ENCODE assay signal across 8 cellular contexts in genomic region chr17:81665205-81666091, GRCh38. TPM values are rescaled to one million over a fixed set of nuclear protein-coding genes. Genes with fewer than 3 reads are reported as not detected.
DNase-seq lines count a peak whose midpoint lies in the region; ATAC-seq and TF ChIP-seq lines count a peak whose summit lies in the region.

No MANE protein-coding gene starts in this region.

- TF ChIP-seq CTCF in esophagus muscularis mucosa (IDR thresholded peaks at IDR 0.05) (no peak), vagina (IDR thresholded peaks at IDR 0.05) (no peak)

- H3K14ac ChIP-seq in neuronal stem cell (ENCODE audit: low read length): peak overlapping the region; percentile 25

- TF ChIP-seq POLR2A in esophagus muscularis mucosa (IDR thresholded peaks at IDR 0.05; ENCODE audit: low read depth): no peak
- no peak for TF ChIP-seq POLR2A in vagina (IDR thresholded peaks at IDR 0.05)

- H3K36me3 ChIP-seq in esophagus muscularis mucosa (peaks cover 0 to 42% (median 27%) of the 10 kb centered on the region in 4 donors), neuronal stem cell (replicated peaks in 1 of 2; ENCODE audit: control insufficient read depth in 2 of 2, insufficient read depth in 2 of 2, low read length in 2 of 2) (peaks cover 28 to 40% of the 10 kb centered on the region in 2 donors), vagina (peaks cover 0 to 16% of the 10 kb centered on the region in 2 donors)

- intact Hi-C loops in esophagus muscularis mucosa (cut with DNase I) (loop anchor here (2.0 kb wide), 1 partner anchor 29 kb away; the partner anchor contains the start of genes NPLOC4 and TSPAN10), vagina (cut with DNase I) (no loop called here)

- H3K4me3 Mint-ChIP-seq in activated CD8-positive, alpha-beta T cell treated with anti-CD3 and anti-CD28 coated beads, Interleukin-2, amount 10 ng/mL, durations not matched to agents 7 days and 5 days: peak overlapping the region; percentile 97

- H3K27me3 Mint-ChIP-seq in activated CD8-positive, alpha-beta T cell treated with anti-CD3 and anti-CD28 coated beads, Interleukin-2, amount 10 ng/mL, durations not matched to agents 7 days and 5 days (ENCODE audit: low read depth): no peaks in the 10 kb centered on the region

- peak overlapping the region; percentile 93 for H2AFZ ChIP-seq in neuronal stem cell (ENCODE audit: low read length)

- H3K4me3 ChIP-seq in esophagus muscularis mucosa (peak overlapping the region; percentile 90 to 100 (median 96)), neuronal stem cell (ENCODE audit: low read length in 2 of 2) (peak overlapping the region; percentile 85 to 99), vagina (peak overlapping the region; percentile 99)

- H3K27me3 ChIP-seq in esophagus muscularis mucosa (no peaks in the 10 kb centered on the region), neuronal stem cell (ENCODE audit: control insufficient read depth in 3 of 3, insufficient read depth in 3 of 3, low read depth in 1 of 3, low read length in 3 of 3) (no peaks in the 10 kb centered on the region), vagina (no peaks in the 10 kb centered on the region)

- H4K8ac ChIP-seq in neuronal stem cell (ENCODE audit: low read depth, low read length): no peak overlapping the region

- peaks cover 21% of the 10 kb centered on the region for H3K79me1 ChIP-seq in neuronal stem cell (ENCODE audit: low read depth, low read length)

- no peak overlapping the region for H2BK120ac ChIP-seq in neuronal stem cell (ENCODE audit: low read depth, low read length)

- H3K4ac ChIP-seq in neuronal stem cell (ENCODE audit: low read length): no peak overlapping the region

- no peak overlapping the region for H4K91ac ChIP-seq in neuronal stem cell (ENCODE audit: low read depth, low read length, poor library complexity)

- peak overlapping the region; percentile 99 for H3K18ac ChIP-seq in neuronal stem cell (ENCODE audit: low read length)

- 12% methylated on average over 8 of the region's 30 CpGs for WGBS in esophagus muscularis mucosa
- no CpG with 5 or more reads among the region's 30 CpGs for WGBS in neuronal stem cell (ENCODE audit: extremely low coverage in 2 of 2, insufficient read length in 2 of 2, insufficient replicate concordance in 1 of 2), 2 donors

- no peak overlapping the region for H2BK5ac ChIP-seq in neuronal stem cell (ENCODE audit: low read length)

- H2BK15ac ChIP-seq in neuronal stem cell (ENCODE audit: low read length): no peak overlapping the region

- CTCF ChIA-PET in activated CD8-positive, alpha-beta T cell treated with anti-CD3 and anti-CD28 coated beads, Interleukin-2, amount 10 ng/mL, durations not matched to agents 7 days and 5 days (lab: Charles Lee): interaction anchor here (0.9 to 1.5 kb wide), 4 partner anchors 10 to 64 kb away, joined by 3 to 5 read pairs (median 3); partner anchors contain the start of gene MRPL12

- H2AK5ac ChIP-seq in neuronal stem cell (ENCODE audit: low read depth, low read length): peak overlapping the region; percentile 85

- peak overlapping the region; percentile 78 for H3K4me2 ChIP-seq in neuronal stem cell (ENCODE audit: insufficient read depth, low read length, poor library complexity, severe bottlenecking)

- peak overlapping the region; percentile 100 for H3K9ac ChIP-seq in neuronal stem cell (ENCODE audit: low read depth, low read length, poor library complexity)

- peak overlapping the region; percentile 99 for H3K27ac Mint-ChIP-seq in activated CD8-positive, alpha-beta T cell treated with anti-CD3 and anti-CD28 coated beads, Interleukin-2, amount 10 ng/mL, durations not matched to agents 7 days and 5 days

- H3K36me3 Mint-ChIP-seq in activated CD8-positive, alpha-beta T cell treated with anti-CD3 and anti-CD28 coated beads, Interleukin-2, amount 10 ng/mL, durations not matched to agents 7 days and 5 days (ENCODE audit: low read depth): peaks cover 46% of the 10 kb centered on the region

- POLR2A ChIA-PET in activated CD8-positive, alpha-beta T cell treated with anti-CD3 and anti-CD28 coated beads, Interleukin-2, amount 10 ng/mL, durations not matched to agents 7 days and 5 days (lab: Charles Lee): interaction anchor here (0.6 to 5.3 kb wide), 12 partner anchors 8 to 252 kb away, joined by 3 to 31 read pairs (median 4); partner anchors contain the start of genes ARHGDIA, ARL16, HGS and MRPL12

- peak; percentile 20 for ATAC-seq in activated CD8-positive, alpha-beta T cell treated with anti-CD3 and anti-CD28 coated beads, Interleukin-2, amount 10 ng/mL, durations not matched to agents 7 days and 5 days

- H3K9me3 ChIP-seq in esophagus muscularis mucosa: no peaks in the 10 kb centered on the region
- peaks cover 0 to 2% of the 10 kb centered on the region in 2 donors for H3K9me3 ChIP-seq in neuronal stem cell (replicated peaks in 1 of 2; ENCODE audit: control insufficient read depth in 2 of 2, insufficient read depth in 1 of 2, low read depth in 1 of 2, low read length in 2 of 2)
- no peaks in the 10 kb centered on the region for H3K9me3 ChIP-seq in vagina

- peaks cover 68% of the 10 kb centered on the region for H3K4me1 Mint-ChIP-seq in activated CD8-positive, alpha-beta T cell treated with anti-CD3 and anti-CD28 coated beads, Interleukin-2, amount 10 ng/mL, durations not matched to agents 7 days and 5 days (ENCODE audit: low read depth)

- H3K4me1 ChIP-seq in esophagus muscularis mucosa (peaks cover 21 to 35% (median 30%) of the 10 kb centered on the region in 4 donors), neuronal stem cell (ENCODE audit: control insufficient read depth in 2 of 2, insufficient read depth in 1 of 2, low read depth in 1 of 2, low read length in 2 of 2) (peaks cover 10 to 12% of the 10 kb centered on the region in 2 donors), vagina (peaks cover 29% of the 10 kb centered on the region)

- H3K23ac ChIP-seq in neuronal stem cell (ENCODE audit: low read depth, low read length, poor library complexity): peak overlapping the region; percentile 100

- no peaks in the 10 kb centered on the region for H3K9me3 Mint-ChIP-seq in activated CD8-positive, alpha-beta T cell treated with anti-CD3 and anti-CD28 coated beads, Interleukin-2, amount 10 ng/mL, durations not matched to agents 7 days and 5 days (ENCODE audit: insufficient read depth)

- H2BK12ac ChIP-seq in neuronal stem cell (ENCODE audit: low read length): no peak overlapping the region

- DNase-seq in NOMO-1 treated with DMSO at 0.1 percent for 48 hours (lab: John Stamatoyannopoulos, UW; ENCODE audit: unreplicated experiment): peak; percentile 29
- no peak for DNase-seq in NOMO-1 treated with dmso at 0.1 percent for 144 hours (lab: John Stamatoyannopoulos, UW; ENCODE audit: unreplicated experiment)
- DNase-seq in LoVo (ENCODE audit: low spot score): peak; percentile 23
- DNase-seq in activated CD8-positive, alpha-beta T cell treated with anti-CD3 and anti-CD28 coated beads, Interleukin-2, amount 10 ng/mL, durations not matched to agents 7 days and 5 days: peak; percentile 70
- DNase-seq in esophagus muscularis mucosa (ENCODE audit: extremely low spot score): no peak
- DNase-seq in neuronal stem cell (ENCODE audit: low spot score): no peak
- no peak for DNase-seq in vagina (ENCODE audit: extremely low spot score in 2 of 2)
- DNase-seq in pons (ENCODE audit: low spot score): no peak

- peak overlapping the region; percentile 79 to 93 (median 88) for H3K27ac ChIP-seq in esophagus muscularis mucosa (replicated peaks in 1 of 4)
- no peak overlapping the region for H3K27ac ChIP-seq in neuronal stem cell (replicated peaks; ENCODE audit: low read length)
- peak overlapping the region; percentile 80 for H3K27ac ChIP-seq in vagina

- TF ChIP-seq EP300 in esophagus muscularis mucosa (IDR thresholded peaks at IDR 0.05): no peak

RNA-seq across cellular contexts. Expression of gene OXLD1, which starts 1.0 kb away (rescaled TPM):
- 10 to 100 TPM; 48.5 to 52.3 TPM for total RNA-seq in activated CD8-positive, alpha-beta T cell treated with anti-CD3 and anti-CD28 coated beads, Interleukin-2, amount 10 ng/mL, durations not matched to agents 7 days and 5 days
- total RNA-seq in esophagus muscularis mucosa: 10 to 100 TPM; 24.5 to 40.5 (median 31.1) TPM
- polyA plus RNA-seq in neuronal stem cell (2013, experiment 1 of 2): 26.1 TPM
- 25.4 TPM for polyA plus RNA-seq in neuronal stem cell (2013, experiment 2 of 2)
- total RNA-seq in vagina: 43.0 TPM

RNA-seq across cellular contexts. Expression of gene CCDC137, which starts 1.1 kb away (rescaled TPM):
- total RNA-seq in activated CD8-positive, alpha-beta T cell treated with anti-CD3 and anti-CD28 coated beads, Interleukin-2, amount 10 ng/mL, durations not matched to agents 7 days and 5 days: 10 to 100 TPM; 42.3 to 43.7 TPM
- total RNA-seq in esophagus muscularis mucosa (10 to 100 TPM in 3 of 4 donors, 1 to 10 TPM in 1; 8.9 to 14.1 (median 12.6) TPM), vagina (13.8 TPM)
- polyA plus RNA-seq in neuronal stem cell (2013, experiment 1 of 2): 19.1 TPM
- 19.1 TPM for polyA plus RNA-seq in neuronal stem cell (2013, experiment 2 of 2)

RNA-seq across cellular contexts. Expression of gene PDE6G, which starts 9.1 kb away (rescaled TPM):
- 10 to 100 TPM; 76.5 to 80.3 TPM for total RNA-seq in activated CD8-positive, alpha-beta T cell treated with anti-CD3 and anti-CD28 coated beads, Interleukin-2, amount 10 ng/mL, durations not matched to agents 7 days and 5 days
- under 1 TPM in 1 of 4 donors, not detected in 3; 0.98 TPM for total RNA-seq in esophagus muscularis mucosa
- 0.07 TPM for polyA plus RNA-seq in neuronal stem cell (2013, experiment 1 of 2)
- not detected for polyA plus RNA-seq in neuronal stem cell (2013, experiment 2 of 2)
- total RNA-seq in vagina: not detected

RNA-seq across cellular contexts. Expression of gene ARL16, which starts 18.1 kb away (rescaled TPM):
- 10 to 100 TPM; 21.3 to 28.4 TPM for total RNA-seq in activated CD8-positive, alpha-beta T cell treated with anti-CD3 and anti-CD28 coated beads, Interleukin-2, amount 10 ng/mL, durations not matched to agents 7 days and 5 days
- 10 to 100 TPM; 23.7 to 38.3 (median 27.3) TPM for total RNA-seq in esophagus muscularis mucosa
- 41.9 TPM for polyA plus RNA-seq in neuronal stem cell (2013, experiment 1 of 2)
- 43.1 TPM for polyA plus RNA-seq in neuronal stem cell (2013, experiment 2 of 2)
- 24.1 TPM for total RNA-seq in vagina

RNA-seq across cellular contexts. Expression of gene HGS, which starts 18.4 kb away (rescaled TPM):
- 100 to 1,000 TPM; 107 to 128 TPM for total RNA-seq in activated CD8-positive, alpha-beta T cell treated with anti-CD3 and anti-CD28 coated beads, Interleukin-2, amount 10 ng/mL, durations not matched to agents 7 days and 5 days
- 10 to 100 TPM; 47.8 to 99.1 (median 65.5) TPM for total RNA-seq in esophagus muscularis mucosa
- 33.9 TPM for polyA plus RNA-seq in neuronal stem cell (2013, experiment 1 of 2)
- polyA plus RNA-seq in neuronal stem cell (2013, experiment 2 of 2): 31.7 TPM
- total RNA-seq in vagina: 72.9 TPM

Comparison
In these comparisons a context has a peak if more than half of its experiments do, and no peak if none do; other contexts are left out.
1. DNase-seq: peak in NOMO-1 treated with DMSO at 0.1 percent for 48 hours (single experiment), LoVo (single experiment) and activated CD8-positive, alpha-beta T cell treated with anti-CD3 and anti-CD28 coated beads, Interleukin-2, amount 10 ng/mL, durations not matched to agents 7 days and 5 days (single experiment); none in NOMO-1 treated with dmso at 0.1 percent for 144 hours (single experiment), esophagus muscularis mucosa (single experiment), neuronal stem cell (single experiment), vagina (0 of 2) and pons (single experiment).
2. RNA of gene PDE6G, which starts 9.1 kb away (total RNA-seq): 76.5 to 80.3 TPM in activated CD8-positive, alpha-beta T cell treated with anti-CD3 and anti-CD28 coated beads, Interleukin-2, amount 10 ng/mL, durations not matched to agents 7 days and 5 days; 0.98 TPM in esophagus muscularis mucosa and not detected in vagina (single experiment); every median in the first group is over 10 times any median in the second.
3. Peak in every context shown above with its lines, with median percentiles within 50 percentile points of each other: H3K4me3 ChIP-seq.